In the genomic region with DNA sequence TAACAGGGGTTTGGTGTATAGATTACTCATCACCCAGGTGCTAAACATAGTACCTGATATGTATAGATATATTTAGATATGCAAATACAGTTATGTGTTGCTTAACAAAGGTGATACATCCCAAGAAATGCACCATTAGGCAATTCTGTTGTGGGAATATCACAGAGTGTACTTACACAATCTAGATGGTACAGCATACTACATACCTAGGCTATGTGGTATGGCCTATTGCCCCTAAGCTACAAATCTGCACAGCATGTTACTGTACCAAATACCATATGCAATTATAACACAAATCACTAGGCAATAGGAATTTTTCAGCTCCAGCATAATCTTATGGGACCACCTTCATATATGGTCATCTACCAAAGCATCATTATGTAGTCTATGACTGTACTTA, we compare ENCODE assay signal across 23 cellular contexts. TPM values are rescaled to one million over a fixed set of nuclear protein-coding genes. Genes with fewer than 3 reads are reported as not detected.
DNase-seq lines count a peak whose midpoint lies in the region; ATAC-seq, FAIRE-seq and TF ChIP-seq lines count a peak whose summit lies in the region.
"Had no signal": no experiment of that assay in that cellular context is flagged by ENCODE, and none has a peak within 500 bp of the region (broad histone marks: within the 10 kb centered on the region; RNA-seq: fewer than 3 reads in every experiment).

No MANE protein-coding gene starts in this region.

- POLR2A ChIA-PET in MCF 10A (lab: Yijun Ruan, JAX) = interaction anchor here (0.5 to 2.2 kb wide), 7 partner anchors 11 to 80 kb away, joined by 3 to 11 read pairs (median 5); no protein-coding TSS in a partner anchor
- POLR2A ChIA-PET in activated CD4-positive, alpha-beta T cell treated with anti-CD3 and anti-CD28 coated beads for 36 hours (lab: Charles Lee) = no interaction called here

- no peak overlapping the region for H3K4me3 ChIP-seq in breast epithelium
- no peak overlapping the region for H3K4me3 ChIP-seq in bronchial epithelial cell (ENCODE audit: low read depth, low read length)
- H3K4me3 ChIP-seq: A549, GM12878, GM23338 had no signal

- no peaks in the 10 kb centered on the region for H3K9me3 ChIP-seq in breast epithelium
- H3K9me3 ChIP-seq: A549 had no signal

- no peak overlapping the region for H3K4me3 Mint-ChIP-seq in MCF 10A (ENCODE audit: unreplicated experiment)
- no peak overlapping the region for H3K4me3 Mint-ChIP-seq in activated CD4-positive, alpha-beta T cell treated with anti-CD3 and anti-CD28 coated beads for 36 hours
- H3K4me3 Mint-ChIP-seq: CD4-positive, alpha-beta memory T cell; GM23338; HFFc6 had no signal

- H3K36me3 ChIP-seq in breast epithelium = no peaks in the 10 kb centered on the region
- H3K36me3 ChIP-seq in bronchial epithelial cell (ENCODE audit: control insufficient read depth, insufficient read depth, low read length) = no peaks in the 10 kb centered on the region

- no peak overlapping the region for H3K27ac Mint-ChIP-seq in MCF 10A (ENCODE audit: low read depth, unreplicated experiment)
- H3K27ac Mint-ChIP-seq in activated CD4-positive, alpha-beta T cell treated with anti-CD3 and anti-CD28 coated beads for 36 hours = no peak overlapping the region
- H3K27ac Mint-ChIP-seq: CD4-positive, alpha-beta memory T cell; GM23338; HFFc6 had no signal

- H3K27ac ChIP-seq in breast epithelium (no peak overlapping the region), foreskin keratinocyte (no peak overlapping the region)
- H3K27ac ChIP-seq: 22Rv1, A549, C4-2B, HL-60 had no signal

- H3K4me1 Mint-ChIP-seq in MCF 10A (ENCODE audit: insufficient read depth, unreplicated experiment) = peaks cover 10% of the 10 kb centered on the region
- H3K4me1 Mint-ChIP-seq in activated CD4-positive, alpha-beta T cell treated with anti-CD3 and anti-CD28 coated beads for 36 hours = no peaks in the 10 kb centered on the region
- H3K4me1 Mint-ChIP-seq: CD4-positive, alpha-beta memory T cell had no signal

- BruUV-seq in MCF 10A (replicated peaks; lab: Mats Ljungman, UMichigan) = no TSS peak

- H3K36me3 Mint-ChIP-seq in MCF 10A (ENCODE audit: insufficient read depth, unreplicated experiment) = no peaks in the 10 kb centered on the region
- no peaks in the 10 kb centered on the region for H3K36me3 Mint-ChIP-seq in activated CD4-positive, alpha-beta T cell treated with anti-CD3 and anti-CD28 coated beads for 36 hours (ENCODE audit: low read depth)
- H3K36me3 Mint-ChIP-seq: CD4-positive, alpha-beta memory T cell had no signal

- H3K27me3 Mint-ChIP-seq in MCF 10A (ENCODE audit: insufficient read depth, unreplicated experiment) = peaks cover 11% of the 10 kb centered on the region
- H3K27me3 Mint-ChIP-seq in activated CD4-positive, alpha-beta T cell treated with anti-CD3 and anti-CD28 coated beads for 36 hours = no peaks in the 10 kb centered on the region

- DNase-seq in MCF 10A (ENCODE audit: unreplicated experiment) (peak; percentile 87), breast epithelium (ENCODE audit: low spot score in 2 of 2) (no peak), bronchial epithelial cell (ENCODE audit: low read depth) (peak; percentile 98), foreskin keratinocyte (peak; percentile 92 to 95), HCEC 1CT (no peak), DMS 273 (lab: John Stamatoyannopoulos, UW; ENCODE audit: unreplicated experiment) (no peak)
- no peak for DNase-seq in activated CD4-positive, alpha-beta T cell treated with anti-CD3 and anti-CD28 coated beads for 36 hours
- DNase-seq: AML-193; CD4-positive, alpha-beta memory T cell; DND-41; EL; HFFc6; IMR-90 had no signal

- peak; percentile 76 for ATAC-seq in foreskin keratinocyte
- no peak for ATAC-seq in activated CD4-positive, alpha-beta T cell treated with anti-CD3 and anti-CD28 coated beads for 36 hours
- ATAC-seq: A549, GM12878, GM23338, HCT116 had no signal

- no peak for TF ChIP-seq POLR2A in breast epithelium (IDR thresholded peaks at IDR 0.05)

- H3K4me1 ChIP-seq in breast epithelium (peaks cover 0 to 4% of the 10 kb centered on the region in 2 donors), foreskin keratinocyte (peaks cover 13% of the 10 kb centered on the region)

- CTCF ChIA-PET in MCF 10A (lab: Yijun Ruan, JAX) = interaction anchor here (1.0 to 1.3 kb wide), 2 partner anchors 18 to 45 kb away, joined by 3 to 4 read pairs; no protein-coding TSS in a partner anchor
- CTCF ChIA-PET in activated CD4-positive, alpha-beta T cell treated with anti-CD3 and anti-CD28 coated beads for 36 hours (lab: Charles Lee) = interaction anchor here (0.8 kb wide), 1 partner anchor 167 kb away, joined by 3 read pairs; no protein-coding TSS in a partner anchor

- no peak for FAIRE-seq in bronchial epithelial cell (lab: Jason Lieb, UNC)
- FAIRE-seq: A549, GM12878, GM18507, H54 had no signal

- TF ChIP-seq CTCF in MCF 10A (IDR thresholded peaks at IDR 0.05; ENCODE audit: unreplicated experiment) (no peak), breast epithelium (IDR thresholded peaks at IDR 0.05) (no peak), bronchial epithelial cell (IDR thresholded peaks at IDR 0.05; ENCODE audit: insufficient read depth, low read length, severe bottlenecking) (no peak), foreskin keratinocyte (conservative IDR thresholded peaks at IDR 0.05) (no peak)

- no peaks in the 10 kb centered on the region for H3K9me3 Mint-ChIP-seq in MCF 10A (ENCODE audit: unreplicated experiment)
- H3K9me3 Mint-ChIP-seq in activated CD4-positive, alpha-beta T cell treated with anti-CD3 and anti-CD28 coated beads for 36 hours (ENCODE audit: low read depth) = no peaks in the 10 kb centered on the region
- H3K9me3 Mint-ChIP-seq: GM23338, HFFc6 had no signal

- intact Hi-C loops in MCF 10A (cut with micrococcal nuclease) = no loop called here
- intact Hi-C loops in breast epithelium (cut with DNase I; ENCODE audit: low total_unique reads) = no loop called here
- intact Hi-C loops in activated CD4-positive, alpha-beta T cell treated with anti-CD3 and anti-CD28 coated beads for 36 hours (cut with DNase I, micrococcal nuclease) = no loop called here

- H3K27me3 ChIP-seq in breast epithelium = no peaks in the 10 kb centered on the region
- H3K27me3 ChIP-seq in bronchial epithelial cell (ENCODE audit: control insufficient read depth, insufficient read depth, low read length) = no peaks in the 10 kb centered on the region
- no peaks in the 10 kb centered on the region for H3K27me3 ChIP-seq in foreskin keratinocyte

RNA-seq across cellular contexts. Expression of gene NPAS2, which starts 43.5 kb away (rescaled TPM):
- total RNA-seq in MCF 10A (2022) (12.3 and 16.4 TPM in 2 replicates), breast epithelium (10 to 100 TPM in 2 of 3 donors, 1 to 10 TPM in 1; 6.2 to 42.3 (median 22.5) TPM), bronchial epithelial cell (8.2 and 12.3 TPM in 2 replicates), foreskin keratinocyte (14.6 and 18.9 TPM in 2 replicates)
- 11.2 and 15.8 TPM in 2 replicates for polyA plus RNA-seq in foreskin keratinocyte
- 10 to 100 TPM in 1 of 2 experiments, 1 to 10 TPM in 1; 7.7 to 12.0 TPM for total RNA-seq in activated CD4-positive, alpha-beta T cell treated with anti-CD3 and anti-CD28 coated beads for 36 hours
- total RNA-seq: G401 had no signal
- polyA plus RNA-seq: GM12878 had no signal

Comparison
In these comparisons a context has a peak if more than half of its experiments do, and no peak if none do; other contexts are left out.
1. DNase-seq: peak in MCF 10A (single experiment), bronchial epithelial cell (single experiment) and foreskin keratinocyte (2 of 2); none in breast epithelium (0 of 2), activated CD4-positive, alpha-beta T cell treated with anti-CD3 and anti-CD28 coated beads for 36 hours (single experiment), HCEC 1CT (single experiment) and DMS 273 (single experiment).